2 cellular contexts compared by ENCODE assay signal in genomic region chr15:40242671-40243070, GRCh38.
TF ChIP-seq lines count a peak whose summit lies in the region.

No MANE protein-coding gene starts in this region.

TF ChIP-seq in H1, 55 proteins besides CTCF, POLR2A, EP300 and RAD21:
- TF ChIP-seq ATF2 (IDR thresholded peaks at IDR 0.05; ENCODE audit: low read length) (no peak), SP2 (IDR thresholded peaks at IDR 0.05; ENCODE audit: low read length) (no peak), CREB1 (IDR thresholded peaks at IDR 0.05) (no peak), TBP (IDR thresholded peaks at IDR 0.05; ENCODE audit: low read depth, low read length) (no peak), TCF12 (IDR thresholded peaks at IDR 0.05; ENCODE audit: low read depth, low read length) (no peak), RBBP5 (IDR thresholded peaks at IDR 0.05; ENCODE audit: borderline replicate concordance, low read depth, low read length) (no peak), JUND (IDR thresholded peaks at IDR 0.05; ENCODE audit: low read length) (no peak), SIRT6 (IDR thresholded peaks at IDR 0.05; ENCODE audit: low read length) (no peak), KDM5A (IDR thresholded peaks at IDR 0.05; ENCODE audit: low read length) (no peak), BCL11A (IDR thresholded peaks at IDR 0.05; ENCODE audit: low read depth in 2 of 2, low read length in 2 of 2) (no peak), GABPA (IDR thresholded peaks at IDR 0.05; ENCODE audit: borderline replicate concordance, insufficient read depth, low read length) (no peak), YY1 (IDR thresholded peaks at IDR 0.05; ENCODE audit: low read depth, low read length) (no peak), FOSL1 (IDR thresholded peaks at IDR 0.05; ENCODE audit: insufficient read depth, low read depth, low read length) (no peak), SAP30 (IDR thresholded peaks at IDR 0.05; ENCODE audit: insufficient read depth, insufficient replicate concordance, low read length) (no peak), SP1 (IDR thresholded peaks at IDR 0.05; ENCODE audit: low read depth, low read length) (no peak), KDM1A (IDR thresholded peaks at IDR 0.05; ENCODE audit: borderline replicate concordance, low read length) (no peak), MAX (IDR thresholded peaks at IDR 0.05) (no peak)

TF ChIP-seq in SK-N-SH treated with all-trans-retinoic acid at 6 μM for 48 hours, 23 proteins besides CTCF, POLR2A, EP300 and RAD21:
- TF ChIP-seq ZFP30 (CRISPR knock-in tag; IDR thresholded peaks at IDR 0.05) (no peak), PATZ1 (CRISPR knock-in tag; IDR thresholded peaks at IDR 0.05; ENCODE audit: borderline replicate concordance) (no peak), TCF4 (CRISPR knock-in tag; IDR thresholded peaks at IDR 0.05; ENCODE audit: borderline replicate concordance) (no peak), POU6F1 (CRISPR knock-in tag; IDR thresholded peaks at IDR 0.05; ENCODE audit: borderline replicate concordance, low read depth) (no peak), CSRNP3 (CRISPR knock-in tag; IDR thresholded peaks at IDR 0.05) (no peak)
